Comparison of ENCODE assay signal across 13 cellular contexts in genomic region chr2:170932948-170933347, GRCh38.
"Had no signal": no experiment of that assay in that cellular context is flagged by ENCODE, and none has a peak within 500 bp of the region (broad histone marks: within the 10 kb centered on the region; RNA-seq: fewer than 3 reads in every experiment).

No MANE protein-coding gene starts in this region.

- H3K36me3 ChIP-seq: pancreas, thoracic aorta had no signal

- H3K27ac ChIP-seq: esophagus muscularis mucosa, pancreas, stomach, thoracic aorta had no signal

- H3K4me3 ChIP-seq: esophagus muscularis mucosa, stomach, thoracic aorta had no signal

- ATAC-seq: left ventricle myocardium superior, pancreas had no signal

- H3K27me3 ChIP-seq: esophagus muscularis mucosa, pancreas, stomach had no signal

- H3K9me3 ChIP-seq: esophagus muscularis mucosa, pancreas, stomach, thoracic aorta had no signal

- H3K27ac Mint-ChIP-seq: activated CD4-positive, alpha-beta memory T cell treated with anti-CD3 and anti-CD28 coated beads, Interleukin-2, amount 10 ng/mL, durations not matched to agents 7 days and 5 days; T-helper 2 cell treated with Interferon-gamma antibody and Interleukin-4, amounts not matched to agents 5 μg/mL and 100 μg/mL, for 36 hours had no signal

- H3K9me3 Mint-ChIP-seq: activated CD4-positive, alpha-beta memory T cell treated with anti-CD3 and anti-CD28 coated beads, Interleukin-2, amount 10 ng/mL, durations not matched to agents 7 days and 5 days had no signal

- DNase-seq: activated CD4-positive, alpha-beta memory T cell treated with anti-CD3 and anti-CD28 coated beads, Interleukin-2, amount 10 ng/mL, durations not matched to agents 7 days and 5 days; activated CD4-positive, CD25-positive, alpha-beta regulatory T cell treated with anti-CD3 and anti-CD28 coated beads, Interleukin-2, amount 50 U/mL, for 72 hours; activated T-cell treated with anti-CD3 and anti-CD28 coated beads, Interleukin-2, amount 50 U/mL, for 48 hours; aorta; kidney; left ventricle myocardium superior; mesendoderm; pancreas; stimulated activated CD4-positive, alpha-beta T cell treated with anti-CD3 and anti-CD28 coated beads, Interleukin-4, amount 100 ng/mL, for 4 hours; stomach had no signal

- H3K27me3 Mint-ChIP-seq: activated CD4-positive, alpha-beta memory T cell treated with anti-CD3 and anti-CD28 coated beads, Interleukin-2, amount 10 ng/mL, durations not matched to agents 7 days and 5 days had no signal
